5 cellular contexts compared by ENCODE assay signal in genomic region chr7:75682052-75682451, GRCh38. TPM values are rescaled to one million over a fixed set of nuclear protein-coding genes. Genes with fewer than 3 reads are reported as not detected.
A peak's percentile ranks its signal among the peaks of the same experiment; 100 is the strongest.
DNase-seq lines count a peak whose midpoint lies in the region; ATAC-seq and TF ChIP-seq lines count a peak whose summit lies in the region.
"Not testable (repeated sequence)": the region's sequence is repeated elsewhere in the genome, so short reads cannot be mapped to it uniquely, and the experiment has no call there.

No MANE protein-coding gene starts in this region.

- not testable (repeated sequence) for DNase-seq in HCT116 (ENCODE audit: low read depth, low spot score)
- DNase-seq in activated CD4-positive, alpha-beta T cell treated with anti-CD3 and anti-CD28 coated beads for 36 hours = peak; percentile 9
- peak; percentile 26 for DNase-seq in kidney tubule cell (ENCODE audit: low spot score)
- DNase-seq in posterior vena cava (ENCODE audit: low spot score) = peak; percentile 9

- H3K27ac Mint-ChIP-seq in activated CD4-positive, alpha-beta T cell treated with anti-CD3 and anti-CD28 coated beads for 36 hours; activated T-helper 17 cell treated with anti-CD3 and anti-CD28 coated beads, Interleukin-2, amount 50 U/mL, for 72 hours: not testable (repeated sequence)

- not testable (repeated sequence) for H3K9me2 ChIP-seq in HCT116 (ENCODE audit: insufficient read depth)

- POLR2A ChIA-PET in HCT116 (lab: Charles Lee) = interaction anchor here (0.7 kb wide), 1 partner anchor 188 kb away, joined by 3 read pairs; no protein-coding TSS in a partner anchor
- POLR2A ChIA-PET in activated CD4-positive, alpha-beta T cell treated with anti-CD3 and anti-CD28 coated beads for 36 hours (lab: Charles Lee) = interaction anchor here (0.6 kb wide), 1 partner anchor 29 kb away, joined by 7 read pairs; no protein-coding TSS in a partner anchor

- not testable (repeated sequence) for H3K27me3 Mint-ChIP-seq in activated CD4-positive, alpha-beta T cell treated with anti-CD3 and anti-CD28 coated beads for 36 hours; activated T-helper 17 cell treated with anti-CD3 and anti-CD28 coated beads, Interleukin-2, amount 50 U/mL, for 72 hours

- ATAC-seq in HCT116; activated CD4-positive, alpha-beta T cell treated with anti-CD3 and anti-CD28 coated beads for 36 hours: not testable (repeated sequence)
- ATAC-seq in activated T-helper 17 cell treated with anti-CD3 and anti-CD28 coated beads, Interleukin-2, amount 50 U/mL, for 72 hours (replicated peaks) = peak; percentile 55

- H3K79me2 ChIP-seq in HCT116 (ENCODE audit: insufficient read depth, low read length) = not testable (repeated sequence)

- not testable (repeated sequence) for H3K27ac ChIP-seq in HCT116 (ENCODE audit: low read depth, low read length)

- not testable (repeated sequence) for BruUV-seq in HCT116 (replicated peaks; lab: Mats Ljungman, UMichigan)

- not testable (repeated sequence) for TF ChIP-seq CTCF in HCT116 (IDR thresholded peaks at IDR 0.05 in 2 of 3, conservative IDR thresholded peaks at IDR 0.05 in 1 of 3; ENCODE audit: borderline replicate concordance in 1 of 3, insufficient read depth in 1 of 3, low read depth in 2 of 3, low read length in 2 of 3)

- H3K9me3 ChIP-seq in HCT116 (ENCODE audit: control insufficient read depth in 1 of 2, insufficient read depth in 1 of 2, low read depth in 1 of 2, low read length in 2 of 2) = not testable (repeated sequence)

- not testable (repeated sequence) for TF ChIP-seq POLR2A in HCT116 (IDR thresholded peaks at IDR 0.05; ENCODE audit: borderline replicate concordance, extremely low read depth, insufficient read depth, insufficient read length)

- not testable (repeated sequence) for H3K4me3 ChIP-seq in HCT116 (replicated peaks in 1 of 2; ENCODE audit: low read depth in 1 of 2, low read length in 2 of 2)

- H4K20me1 ChIP-seq in HCT116 (ENCODE audit: insufficient read depth) = not testable (repeated sequence)

- H2AFZ ChIP-seq in HCT116 (ENCODE audit: low read depth, low read length, poor library complexity, severe bottlenecking) = not testable (repeated sequence)

- RAD21 ChIA-PET in HCT116 (lab: Charles Lee; ENCODE audit: low non-redundant PET in 1 of 2, low total read pairs in 2 of 2, uncharacterized antibody in 2 of 2, unreplicated experiment in 2 of 2) = not testable (repeated sequence)

- peak overlapping the region; percentile 37; the same call in 1 of the 2 replicates for H3K4me2 ChIP-seq in HCT116 (ENCODE audit: low read length)

- not testable (repeated sequence) for H3K9me3 Mint-ChIP-seq in activated CD4-positive, alpha-beta T cell treated with anti-CD3 and anti-CD28 coated beads for 36 hours (ENCODE audit: low read depth); activated T-helper 17 cell treated with anti-CD3 and anti-CD28 coated beads, Interleukin-2, amount 50 U/mL, for 72 hours

- H3K4me1 ChIP-seq in HCT116 (ENCODE audit: control insufficient read depth in 1 of 2, insufficient read depth in 2 of 2, low read length in 2 of 2) = peaks cover 4 to 27% of the 10 kb centered on the region in 2 experiments; a peak in 3 of 4 replicates

- intact Hi-C loops in HCT116 (cut with micrococcal nuclease); activated CD4-positive, alpha-beta T cell treated with anti-CD3 and anti-CD28 coated beads for 36 hours (cut with DNase I, micrococcal nuclease); posterior vena cava (cut with DNase I): not testable (repeated sequence)

- not testable (repeated sequence) for H3K9ac ChIP-seq in HCT116 (ENCODE audit: low read length)

- not testable (repeated sequence) for TF ChIP-seq RAD21 in HCT116 (IDR thresholded peaks at IDR 0.05; ENCODE audit: low read depth)

- not testable (repeated sequence) for H3K36me3 Mint-ChIP-seq in activated CD4-positive, alpha-beta T cell treated with anti-CD3 and anti-CD28 coated beads for 36 hours (ENCODE audit: low read depth); activated T-helper 17 cell treated with anti-CD3 and anti-CD28 coated beads, Interleukin-2, amount 50 U/mL, for 72 hours (ENCODE audit: low read depth)

- not testable (repeated sequence) for H3K4me3 Mint-ChIP-seq in activated CD4-positive, alpha-beta T cell treated with anti-CD3 and anti-CD28 coated beads for 36 hours; activated T-helper 17 cell treated with anti-CD3 and anti-CD28 coated beads, Interleukin-2, amount 50 U/mL, for 72 hours

- not testable (repeated sequence) for H3K36me3 ChIP-seq in HCT116 (ENCODE audit: control insufficient read depth in 1 of 2, insufficient read depth in 2 of 2, low read length in 2 of 2)

- H3K27me3 ChIP-seq in HCT116 (ENCODE audit: insufficient read depth, low read length) = not testable (repeated sequence)

- H3K4me1 Mint-ChIP-seq in activated CD4-positive, alpha-beta T cell treated with anti-CD3 and anti-CD28 coated beads for 36 hours; activated T-helper 17 cell treated with anti-CD3 and anti-CD28 coated beads, Interleukin-2, amount 50 U/mL, for 72 hours: not testable (repeated sequence)

- CTCF ChIA-PET in HCT116 (lab: Charles Lee) = not testable (repeated sequence)
- CTCF ChIA-PET in activated CD4-positive, alpha-beta T cell treated with anti-CD3 and anti-CD28 coated beads for 36 hours (lab: Charles Lee) = interaction anchor here (0.7 kb wide), 1 partner anchor 609 kb away, joined by 3 read pairs; no protein-coding TSS in a partner anchor

RNA-seq across cellular contexts. Expression of gene HIP1, which starts 56.7 kb away (rescaled TPM):
- total RNA-seq in HCT116 (2021; ENCODE audit: unreplicated experiment) (22.1 TPM), posterior vena cava (10 to 100 TPM; 27.0 to 29.2 TPM)
- polyA plus RNA-seq in HCT116 (2012) = 9.5 and 12.1 TPM in 2 replicates
- total RNA-seq in activated CD4-positive, alpha-beta T cell treated with anti-CD3 and anti-CD28 coated beads for 36 hours = 1 to 10 TPM; 4.1 to 5.0 TPM
- total RNA-seq in activated T-helper 17 cell treated with anti-CD3 and anti-CD28 coated beads, Interleukin-2, amount 50 U/mL, for 72 hours = 10 to 100 TPM in 1 of 2 donors, 1 to 10 TPM in 1; 9.8 to 13.0 TPM
